ENCODE assay signal across 23 cellular contexts in the genomic region with DNA sequence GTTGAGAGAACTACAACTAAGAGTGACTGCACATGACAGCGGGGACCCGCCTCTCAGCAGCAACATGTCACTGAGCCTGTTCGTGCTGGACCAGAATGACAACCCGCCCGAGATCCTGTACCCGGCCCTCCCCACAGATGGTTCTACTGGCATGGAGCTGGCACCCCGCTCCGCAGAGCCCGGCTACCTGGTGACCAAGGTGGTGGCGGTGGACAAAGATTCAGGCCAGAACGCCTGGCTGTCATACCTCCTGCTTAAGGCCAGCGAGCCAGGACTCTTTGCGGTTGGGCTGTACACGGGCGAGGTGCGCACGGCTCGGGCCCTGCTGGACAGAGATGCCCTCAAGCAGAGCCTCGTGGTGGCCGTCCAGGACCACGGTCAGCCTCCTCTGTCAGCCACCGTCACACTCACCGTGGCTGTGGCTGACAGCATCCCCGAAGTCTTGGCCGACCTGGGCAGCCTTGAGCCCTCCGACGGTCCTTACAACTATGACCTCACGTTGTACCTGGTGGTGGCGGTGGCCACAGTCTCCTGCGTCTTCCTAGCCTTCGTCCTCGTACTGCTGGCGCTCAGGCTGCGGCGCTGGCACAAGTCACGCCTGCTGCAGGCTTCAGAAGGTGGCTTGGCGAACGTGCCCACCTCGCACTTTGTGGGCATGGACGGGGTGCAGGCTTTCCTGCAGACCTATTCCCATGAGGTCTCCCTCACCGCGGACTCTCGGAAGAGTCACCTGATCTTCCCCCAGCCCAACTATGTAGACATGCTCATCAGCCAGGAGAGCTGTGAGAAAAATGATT.
"Had no signal": no experiment of that assay in that cellular context is flagged by ENCODE, and none has a peak within 500 bp of the region (broad histone marks: within the 10 kb centered on the region; RNA-seq: fewer than 3 reads in every experiment).

No MANE protein-coding gene starts in this region.

- H3K36me3 ChIP-seq: neutrophil, pancreas, right lobe of liver, upper lobe of right lung, uterus had no signal

- H3K36me3 Mint-ChIP-seq: memory B cell, natural killer cell had no signal

- H3K4me3 ChIP-seq: lung, pancreas, right lobe of liver, testis, tibial nerve, upper lobe of right lung, uterus had no signal

- H3K4me1 ChIP-seq: pancreas, right lobe of liver, testis, tibial nerve, upper lobe of right lung, uterus had no signal

- H3K27me3 ChIP-seq: pancreas, right lobe of liver, testis, tibial nerve, uterus had no signal

- FAIRE-seq: endometrium, frontal cortex, pancreas, small intestine had no signal

- H3K27ac Mint-ChIP-seq: effector memory CD8-positive, alpha-beta T cell; immature natural killer cell; memory B cell; natural killer cell; stimulated activated naive CD8-positive, alpha-beta T cell treated with anti-CD3 and anti-CD28 coated beads, Interleukin-15, amount 100 ng/mL, for 72 hours had no signal

- DNase-seq: cortex of kidney; effector memory CD8-positive, alpha-beta T cell; hypothalamus; immature natural killer cell; islet precursor cell; natural killer cell; pancreas; right lobe of liver; small intestine; stimulated activated CD4-positive, alpha-beta T cell treated with anti-CD3 and anti-CD28 coated beads, Interleukin-1b, Interleukin-23, amount 100 ng/mL, for 48 hours; stimulated activated CD4-positive, alpha-beta T cell treated with anti-CD3 and anti-CD28 coated beads, Interleukin-4, amount 100 ng/mL, for 1 hour; stimulated activated CD8-positive, alpha-beta memory T cell treated with anti-CD3 and anti-CD28 coated beads, Interleukin-4, amount 100 ng/mL, for 48 hours; stimulated activated naive CD4-positive, alpha-beta T cell; stimulated activated naive CD8-positive, alpha-beta T cell treated with anti-CD3 and anti-CD28 coated beads, Interleukin-15, amount 100 ng/mL, for 72 hours; testis; upper lobe of right lung; uterus had no signal

- ATAC-seq: effector memory CD8-positive, alpha-beta T cell; natural killer cell; pancreas; right lobe of liver; stimulated activated naive CD8-positive, alpha-beta T cell treated with anti-CD3 and anti-CD28 coated beads, Interleukin-15, amount 100 ng/mL, for 72 hours; upper lobe of right lung had no signal

- H3K27ac ChIP-seq: neutrophil, pancreas, right lobe of liver, testis, tibial nerve, upper lobe of right lung, uterus had no signal

- H3K4me1 Mint-ChIP-seq: memory B cell had no signal

- H3K4me3 Mint-ChIP-seq: effector memory CD8-positive, alpha-beta T cell; memory B cell; natural killer cell; stimulated activated naive CD8-positive, alpha-beta T cell treated with anti-CD3 and anti-CD28 coated beads, Interleukin-15, amount 100 ng/mL, for 72 hours had no signal
